ENCODE assay signal across 1 cellular context in genomic region chr16:53991181-53992056, GRCh38.
TF ChIP-seq lines count a peak whose summit lies in the region.

No MANE protein-coding gene starts in this region.

TF ChIP-seq in HepG2, 621 proteins besides CTCF, POLR2A, EP300 and RAD21 (continued from another document and continues in another):
- TF ChIP-seq, protein P1, sequence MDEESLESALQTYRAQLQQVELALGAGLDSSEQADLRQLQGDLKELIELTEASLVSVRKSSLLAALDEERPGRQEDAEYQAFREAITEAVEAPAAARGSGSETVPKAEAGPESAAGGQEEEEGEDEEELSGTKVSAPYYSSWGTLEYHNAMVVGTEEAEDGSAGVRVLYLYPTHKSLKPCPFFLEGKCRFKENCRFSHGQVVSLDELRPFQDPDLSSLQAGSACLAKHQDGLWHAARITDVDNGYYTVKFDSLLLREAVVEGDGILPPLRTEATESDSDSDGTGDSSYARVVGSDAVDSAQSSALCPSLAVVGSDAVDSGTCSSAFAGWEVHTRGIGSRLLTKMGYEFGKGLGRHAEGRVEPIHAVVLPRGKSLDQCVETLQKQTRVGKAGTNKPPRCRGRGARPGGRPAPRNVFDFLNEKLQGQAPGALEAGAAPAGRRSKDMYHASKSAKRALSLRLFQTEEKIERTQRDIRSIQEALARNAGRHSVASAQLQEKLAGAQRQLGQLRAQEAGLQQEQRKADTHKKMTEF (CRISPR knock-in tag; IDR thresholded peaks at IDR 0.05): 0 out of 2 replicates have a peak, but pooled peaks have one; percentile 23
- TF ChIP-seq, protein P2, sequence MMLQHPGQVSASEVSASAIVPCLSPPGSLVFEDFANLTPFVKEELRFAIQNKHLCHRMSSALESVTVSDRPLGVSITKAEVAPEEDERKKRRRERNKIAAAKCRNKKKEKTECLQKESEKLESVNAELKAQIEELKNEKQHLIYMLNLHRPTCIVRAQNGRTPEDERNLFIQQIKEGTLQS (CRISPR knock-in tag; IDR thresholded peaks at IDR 0.05): no peak
- no peak for TF ChIP-seq HOXA5 (CRISPR knock-in tag; IDR thresholded peaks at IDR 0.05)
- TF ChIP-seq ZNF788 (CRISPR knock-in tag; IDR thresholded peaks at IDR 0.05; ENCODE audit: borderline replicate concordance): no peak
- no peak for TF ChIP-seq TP53 (CRISPR knock-in tag; conservative IDR thresholded peaks at IDR 0.05)
- TF ChIP-seq TMF1 (CRISPR knock-in tag; IDR thresholded peaks at IDR 0.05; ENCODE audit: low read depth): no peak
- TF ChIP-seq JARID2 (CRISPR knock-in tag; IDR thresholded peaks at IDR 0.05; ENCODE audit: insufficient replicate concordance): no peak
- TF ChIP-seq IKZF5 (CRISPR knock-in tag; IDR thresholded peaks at IDR 0.05): no peak
- no peak for TF ChIP-seq STAG1 (CRISPR knock-in tag; IDR thresholded peaks at IDR 0.05)
- peak; percentile 28; the same call in 1 of the 2 replicates for TF ChIP-seq ZNF644 (CRISPR knock-in tag; IDR thresholded peaks at IDR 0.05; ENCODE audit: low read depth)
- no peak for TF ChIP-seq TARDBP (CRISPR knock-in tag; IDR thresholded peaks at IDR 0.05)
- TF ChIP-seq ZBTB7B (CRISPR knock-in tag; IDR thresholded peaks at IDR 0.05): 0 out of 2 replicates have a peak, but pooled peaks have one; percentile 31
- no peak for TF ChIP-seq ZNF878 (CRISPR knock-in tag; IDR thresholded peaks at IDR 0.05)
- TF ChIP-seq CERS6 (CRISPR knock-in tag; IDR thresholded peaks at IDR 0.05): no peak
- TF ChIP-seq TEAD2 (CRISPR knock-in tag; IDR thresholded peaks at IDR 0.05): no peak
- TF ChIP-seq ZFYVE20 (CRISPR knock-in tag; IDR thresholded peaks at IDR 0.05; ENCODE audit: borderline replicate concordance, low read depth): no peak
- TF ChIP-seq, protein P3, sequence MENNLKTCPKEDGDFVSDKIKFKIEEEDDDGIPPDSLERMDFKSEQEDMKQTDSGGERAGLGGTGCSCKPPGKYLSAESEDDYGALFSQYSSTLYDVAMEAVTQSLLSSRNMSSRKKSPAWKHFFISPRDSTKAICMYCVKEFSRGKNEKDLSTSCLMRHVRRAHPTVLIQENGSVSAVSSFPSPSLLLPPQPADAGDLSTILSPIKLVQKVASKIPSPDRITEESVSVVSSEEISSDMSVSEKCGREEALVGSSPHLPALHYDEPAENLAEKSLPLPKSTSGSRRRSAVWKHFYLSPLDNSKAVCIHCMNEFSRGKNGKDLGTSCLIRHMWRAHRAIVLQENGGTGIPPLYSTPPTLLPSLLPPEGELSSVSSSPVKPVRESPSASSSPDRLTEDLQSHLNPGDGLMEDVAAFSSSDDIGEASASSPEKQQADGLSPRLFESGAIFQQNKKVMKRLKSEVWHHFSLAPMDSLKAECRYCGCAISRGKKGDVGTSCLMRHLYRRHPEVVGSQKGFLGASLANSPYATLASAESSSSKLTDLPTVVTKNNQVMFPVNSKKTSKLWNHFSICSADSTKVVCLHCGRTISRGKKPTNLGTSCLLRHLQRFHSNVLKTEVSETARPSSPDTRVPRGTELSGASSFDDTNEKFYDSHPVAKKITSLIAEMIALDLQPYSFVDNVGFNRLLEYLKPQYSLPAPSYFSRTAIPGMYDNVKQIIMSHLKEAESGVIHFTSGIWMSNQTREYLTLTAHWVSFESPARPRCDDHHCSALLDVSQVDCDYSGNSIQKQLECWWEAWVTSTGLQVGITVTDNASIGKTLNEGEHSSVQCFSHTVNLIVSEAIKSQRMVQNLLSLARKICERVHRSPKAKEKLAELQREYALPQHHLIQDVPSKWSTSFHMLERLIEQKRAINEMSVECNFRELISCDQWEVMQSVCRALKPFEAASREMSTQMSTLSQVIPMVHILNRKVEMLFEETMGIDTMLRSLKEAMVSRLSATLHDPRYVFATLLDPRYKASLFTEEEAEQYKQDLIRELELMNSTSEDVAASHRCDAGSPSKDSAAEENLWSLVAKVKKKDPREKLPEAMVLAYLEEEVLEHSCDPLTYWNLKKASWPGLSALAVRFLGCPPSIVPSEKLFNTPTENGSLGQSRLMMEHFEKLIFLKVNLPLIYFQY (CRISPR knock-in tag; IDR thresholded peaks at IDR 0.05; ENCODE audit: borderline replicate concordance): no peak
- TF ChIP-seq SRSF1 (optimal IDR thresholded peaks at IDR 0.05; ENCODE audit: low read depth, low read length): no peak
- TF ChIP-seq ZC3H13 (CRISPR knock-in tag; IDR thresholded peaks at IDR 0.05): no peak
- TF ChIP-seq KAT8 (CRISPR knock-in tag; IDR thresholded peaks at IDR 0.05): no peak
- no peak for TF ChIP-seq ZFY (CRISPR knock-in tag; IDR thresholded peaks at IDR 0.05)
- no peak for TF ChIP-seq ZNF296 (CRISPR knock-in tag; conservative IDR thresholded peaks at IDR 0.05)
- TF ChIP-seq HNF1A (IDR thresholded peaks at IDR 0.05; ENCODE audit: low read depth): no peak
- TF ChIP-seq HNF1A (CRISPR knock-in tag; IDR thresholded peaks at IDR 0.05; ENCODE audit: borderline replicate concordance): no peak
- TF ChIP-seq ZNF614 (CRISPR knock-in tag; IDR thresholded peaks at IDR 0.05; ENCODE audit: borderline replicate concordance): no peak
- TF ChIP-seq, protein P4, sequence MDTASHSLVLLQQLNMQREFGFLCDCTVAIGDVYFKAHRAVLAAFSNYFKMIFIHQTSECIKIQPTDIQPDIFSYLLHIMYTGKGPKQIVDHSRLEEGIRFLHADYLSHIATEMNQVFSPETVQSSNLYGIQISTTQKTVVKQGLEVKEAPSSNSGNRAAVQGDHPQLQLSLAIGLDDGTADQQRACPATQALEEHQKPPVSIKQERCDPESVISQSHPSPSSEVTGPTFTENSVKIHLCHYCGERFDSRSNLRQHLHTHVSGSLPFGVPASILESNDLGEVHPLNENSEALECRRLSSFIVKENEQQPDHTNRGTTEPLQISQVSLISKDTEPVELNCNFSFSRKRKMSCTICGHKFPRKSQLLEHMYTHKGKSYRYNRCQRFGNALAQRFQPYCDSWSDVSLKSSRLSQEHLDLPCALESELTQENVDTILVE (CRISPR knock-in tag; IDR thresholded peaks at IDR 0.05): 0 out of 2 replicates have a peak, but pooled peaks have one; percentile 18
- TF ChIP-seq SMYD3 (CRISPR knock-in tag; IDR thresholded peaks at IDR 0.05): no peak
- TF ChIP-seq, protein P5, sequence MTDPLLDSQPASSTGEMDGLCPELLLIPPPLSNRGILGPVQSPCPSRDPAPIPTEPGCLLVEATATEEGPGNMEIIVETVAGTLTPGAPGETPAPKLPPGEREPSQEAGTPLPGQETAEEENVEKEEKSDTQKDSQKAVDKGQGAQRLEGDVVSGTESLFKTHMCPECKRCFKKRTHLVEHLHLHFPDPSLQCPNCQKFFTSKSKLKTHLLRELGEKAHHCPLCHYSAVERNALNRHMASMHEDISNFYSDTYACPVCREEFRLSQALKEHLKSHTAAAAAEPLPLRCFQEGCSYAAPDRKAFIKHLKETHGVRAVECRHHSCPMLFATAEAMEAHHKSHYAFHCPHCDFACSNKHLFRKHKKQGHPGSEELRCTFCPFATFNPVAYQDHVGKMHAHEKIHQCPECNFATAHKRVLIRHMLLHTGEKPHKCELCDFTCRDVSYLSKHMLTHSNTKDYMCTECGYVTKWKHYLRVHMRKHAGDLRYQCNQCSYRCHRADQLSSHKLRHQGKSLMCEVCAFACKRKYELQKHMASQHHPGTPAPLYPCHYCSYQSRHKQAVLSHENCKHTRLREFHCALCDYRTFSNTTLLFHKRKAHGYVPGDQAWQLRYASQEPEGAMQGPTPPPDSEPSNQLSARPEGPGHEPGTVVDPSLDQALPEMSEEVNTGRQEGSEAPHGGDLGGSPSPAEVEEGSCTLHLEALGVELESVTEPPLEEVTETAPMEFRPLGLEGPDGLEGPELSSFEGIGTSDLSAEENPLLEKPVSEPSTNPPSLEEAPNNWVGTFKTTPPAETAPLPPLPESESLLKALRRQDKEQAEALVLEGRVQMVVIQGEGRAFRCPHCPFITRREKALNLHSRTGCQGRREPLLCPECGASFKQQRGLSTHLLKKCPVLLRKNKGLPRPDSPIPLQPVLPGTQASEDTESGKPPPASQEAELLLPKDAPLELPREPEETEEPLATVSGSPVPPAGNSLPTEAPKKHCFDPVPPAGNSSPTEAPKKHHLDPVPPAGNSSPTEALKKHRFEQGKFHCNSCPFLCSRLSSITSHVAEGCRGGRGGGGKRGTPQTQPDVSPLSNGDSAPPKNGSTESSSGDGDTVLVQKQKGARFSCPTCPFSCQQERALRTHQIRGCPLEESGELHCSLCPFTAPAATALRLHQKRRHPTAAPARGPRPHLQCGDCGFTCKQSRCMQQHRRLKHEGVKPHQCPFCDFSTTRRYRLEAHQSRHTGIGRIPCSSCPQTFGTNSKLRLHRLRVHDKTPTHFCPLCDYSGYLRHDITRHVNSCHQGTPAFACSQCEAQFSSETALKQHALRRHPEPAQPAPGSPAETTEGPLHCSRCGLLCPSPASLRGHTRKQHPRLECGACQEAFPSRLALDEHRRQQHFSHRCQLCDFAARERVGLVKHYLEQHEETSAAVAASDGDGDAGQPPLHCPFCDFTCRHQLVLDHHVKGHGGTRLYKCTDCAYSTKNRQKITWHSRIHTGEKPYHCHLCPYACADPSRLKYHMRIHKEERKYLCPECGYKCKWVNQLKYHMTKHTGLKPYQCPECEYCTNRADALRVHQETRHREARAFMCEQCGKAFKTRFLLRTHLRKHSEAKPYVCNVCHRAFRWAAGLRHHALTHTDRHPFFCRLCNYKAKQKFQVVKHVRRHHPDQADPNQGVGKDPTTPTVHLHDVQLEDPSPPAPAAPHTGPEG (CRISPR knock-in tag; IDR thresholded peaks at IDR 0.05): no peak
- no peak for TF ChIP-seq GTF3A (CRISPR knock-in tag; conservative IDR thresholded peaks at IDR 0.05)
- no peak for TF ChIP-seq PTBP1 (IDR thresholded peaks at IDR 0.05; ENCODE audit: low read depth, low read length, poor library complexity, severe bottlenecking)
- no peak for TF ChIP-seq MXD3 (CRISPR knock-in tag; IDR thresholded peaks at IDR 0.05)
- TF ChIP-seq ZNF572 (CRISPR knock-in tag; IDR thresholded peaks at IDR 0.05): no peak
- TF ChIP-seq, protein P6, sequence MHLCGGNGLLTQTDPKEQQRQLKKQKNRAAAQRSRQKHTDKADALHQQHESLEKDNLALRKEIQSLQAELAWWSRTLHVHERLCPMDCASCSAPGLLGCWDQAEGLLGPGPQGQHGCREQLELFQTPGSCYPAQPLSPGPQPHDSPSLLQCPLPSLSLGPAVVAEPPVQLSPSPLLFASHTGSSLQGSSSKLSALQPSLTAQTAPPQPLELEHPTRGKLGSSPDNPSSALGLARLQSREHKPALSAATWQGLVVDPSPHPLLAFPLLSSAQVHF (CRISPR knock-in tag; IDR thresholded peaks at IDR 0.05): no peak
- TF ChIP-seq, protein P7, sequence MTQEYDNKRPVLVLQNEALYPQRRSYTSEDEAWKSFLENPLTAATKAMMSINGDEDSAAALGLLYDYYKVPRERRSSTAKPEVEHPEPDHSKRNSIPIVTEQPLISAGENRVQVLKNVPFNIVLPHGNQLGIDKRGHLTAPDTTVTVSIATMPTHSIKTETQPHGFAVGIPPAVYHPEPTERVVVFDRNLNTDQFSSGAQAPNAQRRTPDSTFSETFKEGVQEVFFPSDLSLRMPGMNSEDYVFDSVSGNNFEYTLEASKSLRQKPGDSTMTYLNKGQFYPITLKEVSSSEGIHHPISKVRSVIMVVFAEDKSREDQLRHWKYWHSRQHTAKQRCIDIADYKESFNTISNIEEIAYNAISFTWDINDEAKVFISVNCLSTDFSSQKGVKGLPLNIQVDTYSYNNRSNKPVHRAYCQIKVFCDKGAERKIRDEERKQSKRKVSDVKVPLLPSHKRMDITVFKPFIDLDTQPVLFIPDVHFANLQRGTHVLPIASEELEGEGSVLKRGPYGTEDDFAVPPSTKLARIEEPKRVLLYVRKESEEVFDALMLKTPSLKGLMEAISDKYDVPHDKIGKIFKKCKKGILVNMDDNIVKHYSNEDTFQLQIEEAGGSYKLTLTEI (CRISPR knock-in tag; conservative IDR thresholded peaks at IDR 0.05): no peak
- no peak for TF ChIP-seq KDM3A (CRISPR knock-in tag; IDR thresholded peaks at IDR 0.05; ENCODE audit: low read depth)
- TF ChIP-seq SALL1 (CRISPR knock-in tag; IDR thresholded peaks at IDR 0.05): 0 out of 2 replicates have a peak, but pooled peaks have one; percentile 18
